In genomic region chr3:46405301-46406079, GRCh38 we compare ENCODE assay signal across 10 cellular contexts. TPM values are rescaled to one million over a fixed set of nuclear protein-coding genes. Genes with fewer than 3 reads are reported as not detected.
A peak's percentile ranks its signal among the peaks of the same experiment; 100 is the strongest.
DNase-seq lines count a peak whose midpoint lies in the region; TF ChIP-seq lines count a peak whose summit lies in the region.
"Had no signal": no experiment of that assay in that cellular context is flagged by ENCODE, and none has a peak within 500 bp of the region (broad histone marks: within the 10 kb centered on the region; RNA-seq: fewer than 3 reads in every experiment).

No MANE protein-coding gene starts in this region.

- H2AFZ ChIP-seq in PC-9, result no peak overlapping the region

- H3K4me1 ChIP-seq in PC-9 (replicated peaks; ENCODE audit: insufficient read depth) (peaks cover 57% of the 10 kb centered on the region), mucosa of stomach (ENCODE audit: control insufficient read depth, insufficient read depth, low read length) (peaks cover 34% of the 10 kb centered on the region), tibial artery (peaks cover 0 to 22% (median 8%) of the 10 kb centered on the region in 4 donors)

- no peak for DNase-seq in PC-9
- DNase-seq in epithelial cell of esophagus (ENCODE audit: low read depth), result peak; percentile 18
- peak; percentile 59 to 69 for DNase-seq in tibial artery
- DNase-seq in DMS79 treated with DMSO at 0.1 percent for 48 hours (lab: John Stamatoyannopoulos, UW), result no peak
- no peak for DNase-seq in NK-92 treated with Interleukin-12 subunit alpha and Interleukin-12 subunit beta, amount 100 ng/mL, for 24 hours (lab: John Stamatoyannopoulos, UW)
- no peak for DNase-seq in NCI-H1092 treated with DMSO at 0.1 percent for 48 hours (lab: John Stamatoyannopoulos, UW)
- DNase-seq: activated CD8-positive, alpha-beta memory T cell treated with anti-CD3 and anti-CD28 coated beads, Interleukin-2, amount 50 U/mL, for 48 hours; NCI-H2171 treated with DMSO at 0.1 percent for 48 hours; stimulated activated naive CD8-positive, alpha-beta T cell treated with anti-CD3 and anti-CD28 coated beads, Interleukin-15, amount 100 ng/mL, for 72 hours had no signal

- H3K27me3 ChIP-seq in PC-9 (ENCODE audit: insufficient read depth, low read depth), result no peaks in the 10 kb centered on the region
- H3K27me3 ChIP-seq in mucosa of stomach (ENCODE audit: control insufficient read depth, insufficient read depth, low read length), result no peaks in the 10 kb centered on the region
- peaks cover 0 to 2% of the 10 kb centered on the region in 2 donors for H3K27me3 ChIP-seq in tibial artery

- H3K9me3 ChIP-seq in PC-9 (ENCODE audit: insufficient read depth, low read depth), result 0 out of 2 replicates have a peak, but pooled peaks cover 3% of the 10 kb centered on the region
- no peaks in the 10 kb centered on the region for H3K9me3 ChIP-seq in mucosa of stomach (ENCODE audit: control insufficient read depth, low read length)
- H3K9me3 ChIP-seq in tibial artery, result no peaks in the 10 kb centered on the region

- POLR2A ChIA-PET in PC-9 (lab: Charles Lee; ENCODE audit: unreplicated experiment), result no interaction called here

- peaks cover 33% of the 10 kb centered on the region for H3F3A ChIP-seq in PC-9 (ENCODE audit: insufficient read depth, low read depth)

- H3K27ac ChIP-seq in PC-9 (peak overlapping the region; percentile 86), tibial artery (peak overlapping the region; percentile 38 to 63)

- H4K20me1 ChIP-seq in PC-9 (ENCODE audit: insufficient read depth), result no peaks in the 10 kb centered on the region

- H3K79me2 ChIP-seq in PC-9 (ENCODE audit: low read depth), result peaks cover 73% of the 10 kb centered on the region

- H3K9me2 ChIP-seq in PC-9 (ENCODE audit: insufficient read depth), result no peaks in the 10 kb centered on the region

- H3K36me3 ChIP-seq in PC-9 (ENCODE audit: low read depth) (peaks cover 8% of the 10 kb centered on the region), mucosa of stomach (ENCODE audit: control insufficient read depth, insufficient read depth, low read length) (no peaks in the 10 kb centered on the region), tibial artery (no peaks in the 10 kb centered on the region)

- TF ChIP-seq CTCF in PC-9 (conservative IDR thresholded peaks at IDR 0.05) (no peak), epithelial cell of esophagus (IDR thresholded peaks at IDR 0.05; ENCODE audit: insufficient read depth, low read depth, low read length, missing control alignments) (no peak), tibial artery (IDR thresholded peaks at IDR 0.05) (no peak)

- peak overlapping the region; percentile 65 for H3K9ac ChIP-seq in mucosa of stomach (ENCODE audit: low read length)

- intact Hi-C loops in PC-9 (cut with micrococcal nuclease; ENCODE audit: unreplicated experiment) (no loop called here), tibial artery (cut with DNase I; ENCODE audit: low total_unique reads) (no loop called here)

- no TSS peak for BruUV-seq in PC-9 (replicated peaks; lab: Mats Ljungman, UMichigan)

- CTCF ChIA-PET in PC-9 (lab: Charles Lee), result interaction anchor here (0.6 kb wide), 1 partner anchor 32 kb away, joined by 3 read pairs; no protein-coding TSS in a partner anchor

- peak overlapping the region; percentile 58; the same call in 1 of the 2 replicates for H3K4me3 ChIP-seq in PC-9
- no peak overlapping the region for H3K4me3 ChIP-seq in epithelial cell of esophagus (ENCODE audit: low read length)
- H3K4me3 ChIP-seq in mucosa of stomach (ENCODE audit: low read length), result peak overlapping the region; percentile 29
- H3K4me3 ChIP-seq in tibial artery, result peak overlapping the region in 1 of 2 donors; percentile 38

- peak overlapping the region; percentile 88 for H3K4me2 ChIP-seq in PC-9

RNA-seq across cellular contexts. Expression of gene CCRL2, which starts 1.6 kb away (rescaled TPM):
- total RNA-seq in PC-9 (2021), result 1.2 TPM in 2 replicates

RNA-seq across cellular contexts. Expression of gene CCR5, which starts 34.7 kb away (rescaled TPM):
- total RNA-seq in PC-9 (2021), result not detected in 2 replicates

RNA-seq across cellular contexts. Expression of gene CCR2, which starts 51.6 kb away (rescaled TPM):
- total RNA-seq in PC-9 (2021), result not detected in 2 replicates

RNA-seq across cellular contexts. Expression of gene LTF, which starts 59.2 kb away (rescaled TPM):
- total RNA-seq in PC-9 (2021), result not detected in 2 replicates

Comparison
In these comparisons a context has a peak if more than half of its experiments do, and no peak if none do; other contexts are left out.
1. DNase-seq: peak in epithelial cell of esophagus (single experiment) and tibial artery (2 of 2); none in PC-9 (0 of 2), DMS79 treated with DMSO at 0.1 percent for 48 hours (single experiment), NK-92 treated with Interleukin-12 subunit alpha and Interleukin-12 subunit beta, amount 100 ng/mL, for 24 hours (single experiment) and NCI-H1092 treated with DMSO at 0.1 percent for 48 hours (single experiment).